7 cellular contexts compared by ENCODE assay signal in genomic region chr11:124801014-124801413, GRCh38. TPM values are rescaled to one million over a fixed set of nuclear protein-coding genes. Genes with fewer than 3 reads are reported as not detected.
DNase-seq lines count a peak whose midpoint lies in the region; ATAC-seq, FAIRE-seq and TF ChIP-seq lines count a peak whose summit lies in the region.

No MANE protein-coding gene starts in this region.

- no peak for FAIRE-seq in GM12891 (lab: Jason Lieb, UNC)

- H3K9me3 ChIP-seq in fibroblast of lung (ENCODE audit: control insufficient read depth, insufficient read depth, low read depth, low read length) (no peaks in the 10 kb centered on the region), osteoblast (ENCODE audit: low read depth, low read length) (no peaks in the 10 kb centered on the region)

- peak overlapping the region; percentile 83 for H3K4me3 Mint-ChIP-seq in GM23338

- H4K20me1 ChIP-seq in GM23338 (replicated peaks; ENCODE audit: insufficient read depth) = peaks cover 13% of the 10 kb centered on the region; the same call in 1 of the 2 replicates
- H4K20me1 ChIP-seq in fibroblast of lung (ENCODE audit: control insufficient read depth, extremely low read depth, insufficient read depth, low read length) = no peaks in the 10 kb centered on the region
- H4K20me1 ChIP-seq in osteoblast (ENCODE audit: insufficient read depth, low read length) = peaks cover 11% of the 10 kb centered on the region

- H3K27me3 ChIP-seq in GM23338 (ENCODE audit: insufficient read depth) = no peaks in the 10 kb centered on the region
- H3K27me3 ChIP-seq in fibroblast of lung (ENCODE audit: control insufficient read depth, insufficient read depth, low read length) = no peaks in the 10 kb centered on the region
- no peaks in the 10 kb centered on the region for H3K27me3 ChIP-seq in osteoblast (ENCODE audit: insufficient read depth, low read length)

- H3K27ac ChIP-seq in GM23338 (ENCODE audit: low read depth) (peak overlapping the region; percentile 92), fibroblast of lung (ENCODE audit: insufficient read depth, low read length) (peak overlapping the region; percentile 99), osteoblast (ENCODE audit: low read depth, low read length) (peak overlapping the region; percentile 87)

- peak overlapping the region; percentile 89 for H3K27ac Mint-ChIP-seq in GM23338

- H3K9me3 Mint-ChIP-seq in GM23338 = peaks cover 3% of the 10 kb centered on the region; the same call in 2 of the 3 replicates

- H3K79me2 ChIP-seq in GM23338 (replicated peaks; ENCODE audit: insufficient read depth) (peaks cover 37% of the 10 kb centered on the region), fibroblast of lung (ENCODE audit: control insufficient read depth, insufficient read depth, low read length) (peaks cover 41% of the 10 kb centered on the region), osteoblast (ENCODE audit: insufficient read depth, low read length) (peaks cover 39% of the 10 kb centered on the region)

- no peaks in the 10 kb centered on the region for H3K9me2 ChIP-seq in GM23338 (ENCODE audit: insufficient read depth)

- peaks cover 10% of the 10 kb centered on the region for H3K27me3 Mint-ChIP-seq in GM23338 (ENCODE audit: insufficient read depth, low read depth, poor library complexity)

- peaks cover 25% of the 10 kb centered on the region for H3K4me1 Mint-ChIP-seq in GM23338

- H3K36me3 Mint-ChIP-seq in GM23338 (ENCODE audit: low read depth) = peaks cover 11% of the 10 kb centered on the region; the same call in 2 of the 3 replicates

- TF ChIP-seq CTCF in GM23338 (conservative IDR thresholded peaks at IDR 0.05; ENCODE audit: low read depth in 2 of 2) = no peak
- no peak for TF ChIP-seq CTCF in fibroblast of lung (conservative IDR thresholded peaks at IDR 0.05 in 1 of 2, IDR thresholded peaks at IDR 0.05 in 1 of 2; ENCODE audit: low read depth in 1 of 2, low read length in 2 of 2)
- TF ChIP-seq CTCF in osteoblast (IDR thresholded peaks at IDR 0.05; ENCODE audit: extremely low read depth, low read depth, low read length) = no peak

- H3K4me3 ChIP-seq in GM23338 (peak overlapping the region; percentile 94), fibroblast of lung (replicated peaks in 1 of 4; ENCODE audit: control extremely low read depth in 1 of 4, insufficient read depth in 1 of 4, low read depth in 3 of 4, low read length in 4 of 4) (peak overlapping the region; percentile 60 to 94 (median 89)), osteoblast (ENCODE audit: insufficient read depth, low read length) (peak overlapping the region; percentile 87)

- H2AFZ ChIP-seq in GM23338 = no peak overlapping the region
- peak overlapping the region; percentile 34 for H2AFZ ChIP-seq in fibroblast of lung (ENCODE audit: low read length)
- H2AFZ ChIP-seq in osteoblast (ENCODE audit: low read length) = peak overlapping the region; percentile 94

- TF ChIP-seq POLR2A in GM12891 (IDR thresholded peaks at IDR 0.05; ENCODE audit: low read depth, low read length) = no peak

- H3K9ac ChIP-seq in fibroblast of lung (ENCODE audit: insufficient read depth, low read length) = no peak overlapping the region

- ATAC-seq in GM23338 = no peak

- peak overlapping the region; percentile 90 for H3K4me2 ChIP-seq in GM23338
- peak overlapping the region; percentile 73 for H3K4me2 ChIP-seq in fibroblast of lung (ENCODE audit: extremely low read depth, insufficient read depth, low read length)
- H3K4me2 ChIP-seq in osteoblast (ENCODE audit: insufficient read depth, low read length) = peak overlapping the region; percentile 98

- DNase-seq in GM23338 (ENCODE audit: low spot score) = no peak
- peak; percentile 3 for DNase-seq in SK-MEL-5 (ENCODE audit: low read depth, low spot score)
- peak; percentile 59 to 66 for DNase-seq in fibroblast of lung (ENCODE audit: low read depth in 2 of 2)
- peak; percentile 52 for DNase-seq in osteoblast (ENCODE audit: insufficient read length, low spot score, missing footprints)
- no peak for DNase-seq in GM12891 (ENCODE audit: insufficient read length, low spot score)
- no peak for DNase-seq in NCI-H1436 (lab: John Stamatoyannopoulos, UW)
- no peak for DNase-seq in NCI-H524 treated with DMSO at 0.1 percent for 48 hours (lab: John Stamatoyannopoulos, UW)

- in situ Hi-C loops in SK-MEL-5 (cut with HindIII; ENCODE audit: low pct_unique_long_range_greater_than_20kb, low sequenced_read_pairs) = no loop called here

- H3K36me3 ChIP-seq in GM23338 (ENCODE audit: insufficient read depth) = no peaks in the 10 kb centered on the region
- H3K36me3 ChIP-seq in fibroblast of lung (ENCODE audit: control insufficient read depth, insufficient read depth, low read length) = no peaks in the 10 kb centered on the region
- no peaks in the 10 kb centered on the region for H3K36me3 ChIP-seq in osteoblast (ENCODE audit: insufficient read depth, low read length)

- H3K4me1 ChIP-seq in GM23338 (ENCODE audit: insufficient read depth) (peaks cover 29% of the 10 kb centered on the region), fibroblast of lung (ENCODE audit: control insufficient read depth, extremely low read depth, insufficient read depth, low read length) (peaks cover 11% of the 10 kb centered on the region), osteoblast (ENCODE audit: insufficient read depth, low read length) (peaks cover 24% of the 10 kb centered on the region)

- no peaks in the 10 kb centered on the region for H3F3A ChIP-seq in GM23338 (replicated peaks; ENCODE audit: low read depth)

TF ChIP-seq in GM23338, 12 proteins besides CTCF, POLR2A, EP300 and RAD21 (continues in another document):
- TF ChIP-seq JUNB (IDR thresholded peaks at IDR 0.05; ENCODE audit: unreplicated experiment) (no peak), NANOG (IDR thresholded peaks at IDR 0.05; ENCODE audit: borderline replicate concordance) (no peak), STAT1 (IDR thresholded peaks at IDR 0.05; ENCODE audit: unreplicated experiment) (no peak), ZNF114 (CRISPR knock-in tag; IDR thresholded peaks at IDR 0.05) (no peak), ZNF331 (CRISPR knock-in tag; IDR thresholded peaks at IDR 0.05; ENCODE audit: low read depth) (no peak), POLR2AphosphoS5 (IDR thresholded peaks at IDR 0.05; ENCODE audit: low read depth) (no peak)

TF ChIP-seq in GM12891, 5 proteins besides CTCF, POLR2A, EP300 and RAD21:
- no peak for TF ChIP-seq PAX5 (IDR thresholded peaks at IDR 0.05; ENCODE audit: insufficient read depth, low read length, severe bottlenecking)
- TF ChIP-seq POU2F2 (IDR thresholded peaks at IDR 0.05; ENCODE audit: low read depth, low read length) = no peak
- no peak for TF ChIP-seq SPI1 (IDR thresholded peaks at IDR 0.05; ENCODE audit: low read depth, low read length)
- TF ChIP-seq POLR2AphosphoS5 (IDR thresholded peaks at IDR 0.05; ENCODE audit: low read depth, low read length) = no peak
- no peak for TF ChIP-seq TAF1 (IDR thresholded peaks at IDR 0.05; ENCODE audit: low read depth, low read length)

RNA-seq across cellular contexts. Expression of gene MSANTD2, which starts 0.8 kb away (rescaled TPM):
- total RNA-seq in GM23338 (2014; rRNA removed; shearing (Covaris generic)) = 34.4 and 39.5 TPM in 2 replicates
- polyA plus RNA-seq in GM23338 (2016; fragmentation: Nextera tagmentation; extraction: Ambion mirVana) (15.3 and 18.7 TPM in 2 replicates), fibroblast of lung (5.6 and 6.6 TPM in 2 replicates)
- total RNA-seq in SK-MEL-5 (2014; rRNA removed; shearing (Covaris generic)) = 6.7 and 7.8 TPM in 2 replicates
- polyA plus RNA-seq in SK-MEL-5 (2015; cell fraction: cytosol; rRNA removed) = 3.7 and 8.4 TPM in 2 replicates
- 74.8 and 93.1 TPM in 2 replicates for polyA plus RNA-seq in SK-MEL-5 (2015; cell fraction: nucleus; rRNA removed)
- total RNA-seq in fibroblast of lung (6.2 and 6.3 TPM in 2 replicates), osteoblast (10.6 and 10.9 TPM in 2 replicates)
- 3.9 and 4.2 TPM in 2 replicates for polyA plus RNA-seq in fibroblast of lung (2012)
- polyA minus RNA-seq in fibroblast of lung (ENCODE audit: low replicate concordance) = 1.1 and 1.6 TPM in 2 replicates
- polyA plus RNA-seq in GM12891 (2012; ENCODE audit: low read depth, missing spikeins) = 2.7 TPM

RNA-seq across cellular contexts. Expression of gene ESAM, which starts 38.9 kb away (rescaled TPM):
- not detected in 2 replicates for total RNA-seq in GM23338 (2014; rRNA removed; shearing (Covaris generic))
- polyA plus RNA-seq in GM23338 (2016; fragmentation: Nextera tagmentation; extraction: Ambion mirVana) = 0.32 and 0.50 TPM in 2 replicates
- total RNA-seq in SK-MEL-5 (2014; rRNA removed; shearing (Covaris generic)) = not detected in 2 replicates
- 0.29 and 0.67 TPM in 2 replicates for polyA plus RNA-seq in SK-MEL-5 (2015; cell fraction: cytosol; rRNA removed)
- 0.27 and 0.57 TPM in 2 replicates for polyA plus RNA-seq in SK-MEL-5 (2015; cell fraction: nucleus; rRNA removed)
- under 0.01 and 0.26 TPM in 2 replicates for total RNA-seq in fibroblast of lung
- 0.10 and 2.7 TPM in 2 replicates for polyA plus RNA-seq in fibroblast of lung
- polyA plus RNA-seq in fibroblast of lung (2012) = 0.16 and 2.4 TPM in 2 replicates
- polyA minus RNA-seq in fibroblast of lung (ENCODE audit: low replicate concordance) = 2.6 TPM in 1 of 2 replicates, not detected in the other
- total RNA-seq in osteoblast = under 0.01 and 0.29 TPM in 2 replicates
- 17.2 TPM for polyA plus RNA-seq in GM12891 (2012; ENCODE audit: low read depth, missing spikeins)

RNA-seq across cellular contexts. Expression of gene VSIG2, which starts 49.0 kb away (rescaled TPM):
- total RNA-seq in GM23338 (2014; rRNA removed; shearing (Covaris generic)) = not detected in 2 replicates
- polyA plus RNA-seq in GM23338 (2016; fragmentation: Nextera tagmentation; extraction: Ambion mirVana) (0.19 TPM in 1 of 2 replicates, not detected in the other), fibroblast of lung (0.06 TPM in 1 of 2 replicates, not detected in the other)
- not detected in 2 replicates for total RNA-seq in SK-MEL-5 (2014; rRNA removed; shearing (Covaris generic))
- not detected in 2 replicates for polyA plus RNA-seq in SK-MEL-5 (2015; cell fraction: cytosol; rRNA removed)
- polyA plus RNA-seq in SK-MEL-5 (2015; cell fraction: nucleus; rRNA removed) = not detected in 2 replicates
- total RNA-seq in fibroblast of lung (not detected in 2 replicates), osteoblast (not detected in 2 replicates)
- polyA plus RNA-seq in fibroblast of lung (2012) = 0.09 and 0.15 TPM in 2 replicates
- polyA minus RNA-seq in fibroblast of lung (ENCODE audit: low replicate concordance) = not detected in 2 replicates
- 0.13 TPM for polyA plus RNA-seq in GM12891 (2012; ENCODE audit: low read depth, missing spikeins)

Comparison
In these comparisons a context has a peak if more than half of its experiments do, and no peak if none do; other contexts are left out.
1. DNase-seq: peak in SK-MEL-5 (single experiment), fibroblast of lung (2 of 2) and osteoblast (single experiment); none in GM23338 (single experiment), GM12891 (single experiment), NCI-H1436 (single experiment) and NCI-H524 treated with DMSO at 0.1 percent for 48 hours (single experiment).
2. Peak in every context shown above with its lines, with median percentiles within 50 percentile points of each other: H3K27ac ChIP-seq, H3K4me2 ChIP-seq and H3K4me3 ChIP-seq.